Comparison of ENCODE assay signal across 18 cellular contexts in genomic region chr12:130286041-130286440, GRCh38. TPM values are rescaled to one million over a fixed set of nuclear protein-coding genes. Genes with fewer than 3 reads are reported as not detected.
DNase-seq lines count a peak whose midpoint lies in the region; ATAC-seq and TF ChIP-seq lines count a peak whose summit lies in the region.
"Had no signal": no experiment of that assay in that cellular context is flagged by ENCODE, and none has a peak within 500 bp of the region (broad histone marks: within the 10 kb centered on the region; RNA-seq: fewer than 3 reads in every experiment).

No MANE protein-coding gene starts in this region.

- no peak overlapping the region for H3K27ac Mint-ChIP-seq in type B pancreatic cell
- H3K27ac Mint-ChIP-seq: activated naive CD8-positive, alpha-beta T cell treated with anti-CD3 and anti-CD28 coated beads for 36 hours; memory B cell; T-helper 1 cell treated with Interleukin-12 subunit alpha and Interleukin-12 subunit beta and Interleukin-4 antibody, amounts not matched to agents 30 μg/mL and 1 μg/mL, for 36 hours had no signal

- H3K36me3 Mint-ChIP-seq in type B pancreatic cell: no peaks in the 10 kb centered on the region
- H3K36me3 Mint-ChIP-seq: activated naive CD8-positive, alpha-beta T cell treated with anti-CD3 and anti-CD28 coated beads for 36 hours; memory B cell had no signal

- peaks cover 17% of the 10 kb centered on the region for H3K4me1 Mint-ChIP-seq in type B pancreatic cell (ENCODE audit: unreplicated experiment)
- H3K4me1 Mint-ChIP-seq: activated naive CD8-positive, alpha-beta T cell treated with anti-CD3 and anti-CD28 coated beads for 36 hours; memory B cell had no signal

- no peak for ATAC-seq in GM21367 (IDR thresholded peaks at IDR 0.05; ENCODE audit: unreplicated experiment)
- ATAC-seq: activated CD4-positive, CD25-positive, alpha-beta regulatory T cell treated with anti-CD3 and anti-CD28 coated beads, Interleukin-2, amount 50 U/mL, for 24 hours; stimulated activated naive CD8-positive, alpha-beta T cell treated with anti-CD3 and anti-CD28 coated beads, Interleukin-15, Interleukin-2, amounts not matched to agents 100 U/mL and 50 U/mL, for 24 hours had no signal

- TF ChIP-seq CTCF in type B pancreatic cell (conservative IDR thresholded peaks at IDR 0.05): peak; percentile 70

- peak; percentile 46 for DNase-seq in NCI-H82 (lab: John Stamatoyannopoulos, UW)
- no peak for DNase-seq in NCI-H82 treated with DMSO at 0.1 percent for 48 hours (lab: John Stamatoyannopoulos, UW; ENCODE audit: unreplicated experiment)
- DNase-seq in NCI-H526 treated with DMSO at 0.1 percent for 48 hours (lab: John Stamatoyannopoulos, UW): peak; percentile 4
- DNase-seq in globus pallidus (ENCODE audit: low spot score): peak; percentile 1
- no peak for DNase-seq in type B pancreatic cell (ENCODE audit: extremely low spot score, unreplicated experiment)
- DNase-seq in mucosa of gallbladder (ENCODE audit: low spot score): no peak
- DNase-seq in NOMO-1 treated with dmso at 0.1 percent for 144 hours (lab: John Stamatoyannopoulos, UW; ENCODE audit: unreplicated experiment): no peak
- DNase-seq: activated CD8-positive, alpha-beta memory T cell treated with anti-CD3 and anti-CD28 coated beads, Interleukin-2, amount 50 U/mL, for 48 hours; activated naive CD8-positive, alpha-beta T cell treated with anti-CD3 and anti-CD28 coated beads for 36 hours; Calu3; effector memory CD4-positive, alpha-beta T cell; stimulated activated naive CD8-positive, alpha-beta T cell treated with anti-CD3 and anti-CD28 coated beads, Interleukin-15, Interleukin-2, amounts not matched to agents 100 U/mL and 50 U/mL, for 24 hours had no signal

- no peak overlapping the region for H3K4me3 Mint-ChIP-seq in type B pancreatic cell
- H3K4me3 Mint-ChIP-seq: activated naive CD8-positive, alpha-beta T cell treated with anti-CD3 and anti-CD28 coated beads for 36 hours; memory B cell; T-helper 1 cell treated with Interleukin-12 subunit alpha and Interleukin-12 subunit beta and Interleukin-4 antibody, amounts not matched to agents 30 μg/mL and 1 μg/mL, for 36 hours had no signal

- peaks cover 15% of the 10 kb centered on the region for H3K9me3 Mint-ChIP-seq in type B pancreatic cell

- H3K27me3 Mint-ChIP-seq in type B pancreatic cell: peaks cover 21% of the 10 kb centered on the region

RNA-seq across cellular contexts. Expression of gene PIWIL1, which starts 51.6 kb away (rescaled TPM):
- total RNA-seq in type B pancreatic cell (ENCODE audit: low replicate concordance) (not detected in 2 replicates), mucosa of gallbladder (0.12 TPM)
- total RNA-seq: activated naive CD8-positive, alpha-beta T cell treated with anti-CD3 and anti-CD28 coated beads for 36 hours; Calu3; M059J; vagina had no signal

Comparison
In these comparisons a context has a peak if more than half of its experiments do, and no peak if none do; other contexts are left out.
1. DNase-seq: peak in NCI-H82 (single experiment), NCI-H526 treated with DMSO at 0.1 percent for 48 hours (single experiment) and globus pallidus (single experiment); none in NCI-H82 treated with DMSO at 0.1 percent for 48 hours (single experiment), type B pancreatic cell (single experiment), mucosa of gallbladder (single experiment) and NOMO-1 treated with dmso at 0.1 percent for 144 hours (single experiment).